Comparison of ENCODE assay signal across 16 cellular contexts in genomic region chr9:36327903-36328302, GRCh38.
A peak's percentile ranks its signal among the peaks of the same experiment; 100 is the strongest.
DNase-seq lines count a peak whose midpoint lies in the region; ATAC-seq, FAIRE-seq and TF ChIP-seq lines count a peak whose summit lies in the region.
"Had no signal": no experiment of that assay in that cellular context is flagged by ENCODE, and none has a peak within 500 bp of the region (broad histone marks: within the 10 kb centered on the region; RNA-seq: fewer than 3 reads in every experiment).

No MANE protein-coding gene starts in this region.

- H3K4me3 ChIP-seq in GM23248 (no peak overlapping the region), fibroblast of pulmonary artery (replicated peaks; ENCODE audit: low read depth, low read length) (no peak overlapping the region), pancreas (no peak overlapping the region), dorsolateral prefrontal cortex (no peak overlapping the region)
- H3K4me3 ChIP-seq: sigmoid colon, upper lobe of left lung had no signal

- ATAC-seq in pancreas (peak in 3 of 4 donors; percentile 19 to 44 (median 24)), HG02763 (IDR thresholded peaks at IDR 0.05; ENCODE audit: unreplicated experiment) (no peak)

- no peaks in the 10 kb centered on the region for H3K79me2 ChIP-seq in GM23248 (ENCODE audit: insufficient read depth)

- no peak overlapping the region for H2AFZ ChIP-seq in GM23248

- H3K27ac ChIP-seq in GM23248 (no peak overlapping the region), pancreas (no peak overlapping the region), dorsolateral prefrontal cortex (peak overlapping the region in 3 of 59 donors; percentile 4 to 27 (median 24))
- H3K27ac ChIP-seq: sigmoid colon, upper lobe of left lung had no signal

- in situ Hi-C loops in GM23248 (cut with MboI) = no loop called here

- TF ChIP-seq CTCF in fibroblast of pulmonary artery (IDR thresholded peaks at IDR 0.05; ENCODE audit: low read length, missing control alignments) (no peak), pancreas (IDR thresholded peaks at IDR 0.05) (no peak), dorsolateral prefrontal cortex (IDR thresholded peaks at IDR 0.05 in 54 of 56, conservative IDR thresholded peaks at IDR 0.05 in 2 of 56; ENCODE audit: low read depth in 1 of 56, partially characterized antibody in 56 of 56) (no peak)

- H3K9me2 ChIP-seq in GM23248 (ENCODE audit: insufficient read depth) = no peaks in the 10 kb centered on the region

- H3K4me2 ChIP-seq in GM23248 (ENCODE audit: unreplicated experiment) = no peak overlapping the region

- intact Hi-C loops in pancreas (cut with DNase I) (loop anchor here in 2 of 3 donors (5.0 to 10.0 kb wide), 2 partner anchors 76 to 83 kb away; no protein-coding TSS in a partner anchor), dorsolateral prefrontal cortex (cut with DNase I) (loop anchor here (2.0 to 5.0 kb wide), 3 partner anchors 69 to 136 kb away; partner anchors contain the start of genes CLTA (in 2 of the 2) and GNE (in 1 of the 2))

- peak; percentile 66 for DNase-seq in GM23248
- peak; percentile 67 for DNase-seq in SW480 (ENCODE audit: low spot score)
- peak; percentile 29 for DNase-seq in fibroblast of pulmonary artery (ENCODE audit: low read depth)
- no peak for DNase-seq in pancreas
- no peak for DNase-seq in dorsolateral prefrontal cortex
- no peak for DNase-seq in stimulated activated CD4-positive, alpha-beta T cell treated with anti-CD3 and anti-CD28 coated beads, Interleukin-4, amount 100 ng/mL, for 24 hours
- DNase-seq in mesenteric fat pad (ENCODE audit: low spot score) = no peak
- DNase-seq: activated CD4-positive, alpha-beta T cell treated with anti-CD3 and anti-CD28 coated beads for 4 hours; CD4-positive, alpha-beta T cell; central memory CD4-positive, alpha-beta T cell; glutamatergic neuron; midbrain; NCI-H446; sigmoid colon; upper lobe of left lung had no signal

- peaks cover 28% of the 10 kb centered on the region for H3F3A ChIP-seq in GM23248 (ENCODE audit: insufficient read depth)

- no peak overlapping the region for H3K9ac ChIP-seq in GM23248

- H4K20me1 ChIP-seq in GM23248 (ENCODE audit: insufficient read depth) = no peaks in the 10 kb centered on the region

- FAIRE-seq in pancreas (lab: Jason Lieb, UNC) = no peak

- WGBS in GM23248 (ENCODE audit: low coverage in 1 of 2, low lambda C conversion rate in 2 of 2, missing lambda C conversion rate in 2 of 2), 2 experiments = 66 to 75% methylated on average over 8 of the region's 8 CpGs
- 73% methylated on average over 8 of the region's 8 CpGs for WGBS in pancreas, 2 donors

- no peaks in the 10 kb centered on the region for H3K36me3 ChIP-seq in GM23248 (ENCODE audit: low read depth)
- H3K36me3 ChIP-seq in pancreas = no peaks in the 10 kb centered on the region
- H3K36me3 ChIP-seq: sigmoid colon, upper lobe of left lung had no signal

- H3K4me1 ChIP-seq in GM23248 (ENCODE audit: insufficient read depth) = peaks cover 13% of the 10 kb centered on the region
- H3K4me1 ChIP-seq in pancreas = no peaks in the 10 kb centered on the region

- H3K27me3 ChIP-seq in GM23248 (replicated peaks; ENCODE audit: insufficient read depth) (no peaks in the 10 kb centered on the region), pancreas (no peaks in the 10 kb centered on the region), dorsolateral prefrontal cortex (no peaks in the 10 kb centered on the region)
- H3K27me3 ChIP-seq: sigmoid colon, upper lobe of left lung had no signal

- H3K9me3 ChIP-seq in GM23248 (ENCODE audit: low read depth) = no peaks in the 10 kb centered on the region
- H3K9me3 ChIP-seq in pancreas = no peaks in the 10 kb centered on the region
- H3K9me3 ChIP-seq: sigmoid colon, upper lobe of left lung had no signal

Comparison
In these comparisons a context has a peak if more than half of its experiments do, and no peak if none do; other contexts are left out.
1. DNase-seq: peak in GM23248 (single experiment), SW480 (single experiment) and fibroblast of pulmonary artery (single experiment); none in pancreas (0 of 6), dorsolateral prefrontal cortex (0 of 10), stimulated activated CD4-positive, alpha-beta T cell treated with anti-CD3 and anti-CD28 coated beads, Interleukin-4, amount 100 ng/mL, for 24 hours (single experiment) and mesenteric fat pad (single experiment).